ENCODE assay signal across 3 cellular contexts in the genomic region with DNA sequence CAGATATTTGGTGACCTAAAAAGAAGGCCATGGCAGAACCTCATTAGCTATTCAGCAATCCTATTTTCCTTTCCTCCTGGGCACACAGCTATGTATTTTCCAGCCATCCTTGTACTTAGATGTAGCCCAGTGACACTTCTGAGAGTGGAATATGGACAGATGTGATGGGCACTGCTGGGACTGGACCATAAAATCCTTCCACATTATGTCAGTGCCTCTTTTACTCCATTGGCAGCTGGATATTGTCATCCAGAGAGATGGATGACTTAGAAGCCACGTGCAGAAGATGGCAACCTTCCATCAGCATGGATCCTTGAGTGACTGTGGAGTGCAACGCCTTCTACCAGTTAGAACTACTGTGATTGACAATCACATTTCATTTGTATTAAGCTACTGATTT. TPM values are rescaled to one million over a fixed set of nuclear protein-coding genes. Genes with fewer than 3 reads are reported as not detected.
DNase-seq lines count a peak whose midpoint lies in the region; ATAC-seq, FAIRE-seq and TF ChIP-seq lines count a peak whose summit lies in the region.
"Not testable (repeated sequence)": the region's sequence is repeated elsewhere in the genome, so short reads cannot be mapped to it uniquely, and the experiment has no call there.

No MANE protein-coding gene starts in this region.

- FAIRE-seq in H54 (lab: Jason Lieb, UNC): peak; percentile 6

- TF ChIP-seq CTCF in heart left ventricle (IDR thresholded peaks at IDR 0.05): not testable (repeated sequence)

- H3K4me3 ChIP-seq in heart left ventricle: not testable (repeated sequence)

- H3K27ac ChIP-seq in heart left ventricle: not testable (repeated sequence)

- H3K9me3 ChIP-seq in heart left ventricle: not testable (repeated sequence)

- intact Hi-C loops in heart left ventricle (cut with DNase I); left ventricle myocardium superior (cut with micrococcal nuclease): not testable (repeated sequence)

- ATAC-seq in heart left ventricle (peak in 3 of 4 donors; percentile 46 to 59 (median 56)), left ventricle myocardium superior (peak; percentile 58)

- not testable (repeated sequence) for H3K27me3 ChIP-seq in heart left ventricle

- H3K4me1 ChIP-seq in heart left ventricle: not testable (repeated sequence)

- WGBS in heart left ventricle, 4 donors: no CpG with 5 or more reads among the region's 2 CpGs

- DNase-seq in H54 (ENCODE audit: insufficient read length, low spot score); heart left ventricle; left ventricle myocardium superior: not testable (repeated sequence)

- H3K36me3 ChIP-seq in heart left ventricle: not testable (repeated sequence)

- not testable (repeated sequence) for TF ChIP-seq POLR2A in H54 (IDR thresholded peaks at IDR 0.05; ENCODE audit: low read depth, low read length); heart left ventricle (IDR thresholded peaks at IDR 0.05)

RNA-seq across cellular contexts. Expression of gene PTPN18, which starts 50.4 kb away (rescaled TPM):
- total RNA-seq in heart left ventricle (10 to 100 TPM in 8 of 9 donors, 1 to 10 TPM in 1; 9.7 to 42.5 (median 11.1) TPM), left ventricle myocardium superior (12.5 TPM)
- 10 to 100 TPM; 16.3 to 16.8 TPM for polyA plus RNA-seq in heart left ventricle
